1 cellular context compared by ENCODE assay signal in the genomic region with DNA sequence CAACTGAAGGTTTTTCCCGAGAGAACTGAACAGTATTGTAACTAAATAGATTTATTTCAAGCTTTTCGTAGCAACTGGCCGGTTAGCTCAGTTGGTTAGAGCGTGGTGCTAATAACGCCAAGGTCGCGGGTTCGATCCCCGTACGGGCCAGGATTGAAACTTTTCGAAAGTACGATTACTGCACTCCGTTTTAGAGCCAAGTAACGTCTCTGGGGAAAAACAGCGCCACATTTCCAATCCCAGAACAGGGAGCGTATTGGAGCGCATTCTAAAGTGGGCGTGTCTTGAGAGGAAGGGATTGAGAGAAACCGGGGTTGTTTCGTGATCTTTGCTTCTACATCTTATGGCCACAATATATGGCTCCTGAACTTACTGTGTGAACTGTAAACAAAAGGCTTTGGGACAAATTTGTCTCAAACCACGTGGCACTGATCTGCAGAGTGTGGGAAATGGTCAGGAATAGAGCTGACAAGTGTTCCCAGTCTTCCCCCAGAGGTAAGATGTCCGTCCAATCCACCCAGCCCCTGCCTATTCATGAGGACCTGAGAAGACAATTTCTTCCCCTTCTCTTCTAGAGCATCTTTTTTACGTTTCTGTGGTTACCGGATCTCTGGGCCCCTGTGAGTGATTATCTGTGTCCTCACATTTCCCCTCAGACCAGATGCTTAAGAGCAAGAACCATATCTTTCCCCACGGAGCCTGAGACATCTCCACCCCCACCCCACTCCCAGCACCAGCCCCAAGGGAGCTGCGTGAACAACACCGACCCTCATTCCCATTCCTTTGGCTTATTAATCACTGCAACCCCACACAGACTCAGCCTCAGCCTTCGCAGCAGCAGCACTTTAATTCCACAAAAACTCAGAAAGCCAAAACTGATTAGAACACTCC.
A peak's percentile ranks its signal among the peaks of the same experiment; 100 is the strongest.
TF ChIP-seq lines count a peak whose summit lies in the region.

No MANE protein-coding gene starts in this region.

TF ChIP-seq in GM12878, 131 proteins besides CTCF, POLR2A, EP300 and RAD21 (continued from another document):
- TF ChIP-seq, protein P1, sequence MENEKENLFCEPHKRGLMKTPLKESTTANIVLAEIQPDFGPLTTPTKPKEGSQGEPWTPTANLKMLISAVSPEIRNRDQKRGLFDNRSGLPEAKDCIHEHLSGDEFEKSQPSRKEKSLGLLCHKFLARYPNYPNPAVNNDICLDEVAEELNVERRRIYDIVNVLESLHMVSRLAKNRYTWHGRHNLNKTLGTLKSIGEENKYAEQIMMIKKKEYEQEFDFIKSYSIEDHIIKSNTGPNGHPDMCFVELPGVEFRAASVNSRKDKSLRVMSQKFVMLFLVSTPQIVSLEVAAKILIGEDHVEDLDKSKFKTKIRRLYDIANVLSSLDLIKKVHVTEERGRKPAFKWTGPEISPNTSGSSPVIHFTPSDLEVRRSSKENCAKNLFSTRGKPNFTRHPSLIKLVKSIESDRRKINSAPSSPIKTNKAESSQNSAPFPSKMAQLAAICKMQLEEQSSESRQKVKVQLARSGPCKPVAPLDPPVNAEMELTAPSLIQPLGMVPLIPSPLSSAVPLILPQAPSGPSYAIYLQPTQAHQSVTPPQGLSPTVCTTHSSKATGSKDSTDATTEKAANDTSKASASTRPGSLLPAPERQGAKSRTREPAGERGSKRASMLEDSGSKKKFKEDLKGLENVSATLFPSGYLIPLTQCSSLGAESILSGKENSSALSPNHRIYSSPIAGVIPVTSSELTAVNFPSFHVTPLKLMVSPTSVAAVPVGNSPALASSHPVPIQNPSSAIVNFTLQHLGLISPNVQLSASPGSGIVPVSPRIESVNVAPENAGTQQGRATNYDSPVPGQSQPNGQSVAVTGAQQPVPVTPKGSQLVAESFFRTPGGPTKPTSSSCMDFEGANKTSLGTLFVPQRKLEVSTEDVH (IDR thresholded peaks at IDR 0.05; ENCODE audit: low read depth, partially characterized antibody): no peak
- TF ChIP-seq RELA (IDR thresholded peaks at IDR 0.05; ENCODE audit: borderline replicate concordance, partially characterized antibody) (peak; percentile 70), SMARCA5 (IDR thresholded peaks at IDR 0.05) (no peak), EGR1 (IDR thresholded peaks at IDR 0.05; ENCODE audit: borderline replicate concordance in 1 of 2, low read depth in 2 of 2, low read length in 2 of 2) (no peak), POU2F2 (IDR thresholded peaks at IDR 0.05; ENCODE audit: borderline replicate concordance, low read depth, low read length) (0 out of 3 replicates have a peak, but pooled peaks have one; percentile 21), TCF7 (IDR thresholded peaks at IDR 0.05; ENCODE audit: borderline replicate concordance) (no peak; the same call in 1 of the 2 replicates), HDAC6 (IDR thresholded peaks at IDR 0.05; ENCODE audit: unreplicated experiment) (no peak), NFXL1 (IDR thresholded peaks at IDR 0.05; ENCODE audit: borderline replicate concordance) (no peak), RFX5 (IDR thresholded peaks at IDR 0.05; ENCODE audit: low read depth, low read length) (no peak), TCF3 (IDR thresholded peaks at IDR 0.05; ENCODE audit: borderline replicate concordance, insufficient read depth, low read depth, low read length) (peak; percentile 36; the same call in 1 of the 2 replicates), NFYA (IDR thresholded peaks at IDR 0.05; ENCODE audit: borderline replicate concordance, low read depth, low read length) (no peak), NFIC (IDR thresholded peaks at IDR 0.05; ENCODE audit: low read depth, low read length) (0 out of 2 replicates have a peak, but pooled peaks have one; percentile 74), GABPA (IDR thresholded peaks at IDR 0.05; ENCODE audit: low read depth) (peak; percentile 59; the same call in 1 of the 2 replicates), RUNX3 (IDR thresholded peaks at IDR 0.05; ENCODE audit: low read length) (peak; percentile 50; the same call in 1 of the 2 replicates), SMC3 (IDR thresholded peaks at IDR 0.05; ENCODE audit: borderline replicate concordance, low read length) (no peak), LARP7 (IDR thresholded peaks at IDR 0.05) (no peak; the same call in 1 of the 2 replicates), SRF (IDR thresholded peaks at IDR 0.05; ENCODE audit: low read depth in 2 of 2, low read length in 2 of 2) (no peak), DPF2 (IDR thresholded peaks at IDR 0.05) (no peak), IKZF2 (IDR thresholded peaks at IDR 0.05) (peak; percentile 35 to 57; a peak in 2 of 4 replicates)
- TF ChIP-seq, protein P2, sequence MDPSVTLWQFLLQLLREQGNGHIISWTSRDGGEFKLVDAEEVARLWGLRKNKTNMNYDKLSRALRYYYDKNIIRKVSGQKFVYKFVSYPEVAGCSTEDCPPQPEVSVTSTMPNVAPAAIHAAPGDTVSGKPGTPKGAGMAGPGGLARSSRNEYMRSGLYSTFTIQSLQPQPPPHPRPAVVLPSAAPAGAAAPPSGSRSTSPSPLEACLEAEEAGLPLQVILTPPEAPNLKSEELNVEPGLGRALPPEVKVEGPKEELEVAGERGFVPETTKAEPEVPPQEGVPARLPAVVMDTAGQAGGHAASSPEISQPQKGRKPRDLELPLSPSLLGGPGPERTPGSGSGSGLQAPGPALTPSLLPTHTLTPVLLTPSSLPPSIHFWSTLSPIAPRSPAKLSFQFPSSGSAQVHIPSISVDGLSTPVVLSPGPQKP (IDR thresholded peaks at IDR 0.05; ENCODE audit: low read depth, low read length): no peak
- TF ChIP-seq, protein P3, sequence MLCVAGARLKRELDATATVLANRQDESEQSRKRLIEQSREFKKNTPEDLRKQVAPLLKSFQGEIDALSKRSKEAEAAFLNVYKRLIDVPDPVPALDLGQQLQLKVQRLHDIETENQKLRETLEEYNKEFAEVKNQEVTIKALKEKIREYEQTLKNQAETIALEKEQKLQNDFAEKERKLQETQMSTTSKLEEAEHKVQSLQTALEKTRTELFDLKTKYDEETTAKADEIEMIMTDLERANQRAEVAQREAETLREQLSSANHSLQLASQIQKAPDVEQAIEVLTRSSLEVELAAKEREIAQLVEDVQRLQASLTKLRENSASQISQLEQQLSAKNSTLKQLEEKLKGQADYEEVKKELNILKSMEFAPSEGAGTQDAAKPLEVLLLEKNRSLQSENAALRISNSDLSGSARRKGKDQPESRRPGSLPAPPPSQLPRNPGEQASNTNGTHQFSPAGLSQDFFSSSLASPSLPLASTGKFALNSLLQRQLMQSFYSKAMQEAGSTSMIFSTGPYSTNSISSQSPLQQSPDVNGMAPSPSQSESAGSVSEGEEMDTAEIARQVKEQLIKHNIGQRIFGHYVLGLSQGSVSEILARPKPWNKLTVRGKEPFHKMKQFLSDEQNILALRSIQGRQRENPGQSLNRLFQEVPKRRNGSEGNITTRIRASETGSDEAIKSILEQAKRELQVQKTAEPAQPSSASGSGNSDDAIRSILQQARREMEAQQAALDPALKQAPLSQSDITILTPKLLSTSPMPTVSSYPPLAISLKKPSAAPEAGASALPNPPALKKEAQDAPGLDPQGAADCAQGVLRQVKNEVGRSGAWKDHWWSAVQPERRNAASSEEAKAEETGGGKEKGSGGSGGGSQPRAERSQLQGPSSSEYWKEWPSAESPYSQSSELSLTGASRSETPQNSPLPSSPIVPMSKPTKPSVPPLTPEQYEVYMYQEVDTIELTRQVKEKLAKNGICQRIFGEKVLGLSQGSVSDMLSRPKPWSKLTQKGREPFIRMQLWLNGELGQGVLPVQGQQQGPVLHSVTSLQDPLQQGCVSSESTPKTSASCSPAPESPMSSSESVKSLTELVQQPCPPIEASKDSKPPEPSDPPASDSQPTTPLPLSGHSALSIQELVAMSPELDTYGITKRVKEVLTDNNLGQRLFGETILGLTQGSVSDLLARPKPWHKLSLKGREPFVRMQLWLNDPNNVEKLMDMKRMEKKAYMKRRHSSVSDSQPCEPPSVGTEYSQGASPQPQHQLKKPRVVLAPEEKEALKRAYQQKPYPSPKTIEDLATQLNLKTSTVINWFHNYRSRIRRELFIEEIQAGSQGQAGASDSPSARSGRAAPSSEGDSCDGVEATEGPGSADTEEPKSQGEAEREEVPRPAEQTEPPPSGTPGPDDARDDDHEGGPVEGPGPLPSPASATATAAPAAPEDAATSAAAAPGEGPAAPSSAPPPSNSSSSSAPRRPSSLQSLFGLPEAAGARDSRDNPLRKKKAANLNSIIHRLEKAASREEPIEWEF (IDR thresholded peaks at IDR 0.05; ENCODE audit: insufficient replicate concordance, low read depth, low read length): no peak
- TF ChIP-seq, protein P4, sequence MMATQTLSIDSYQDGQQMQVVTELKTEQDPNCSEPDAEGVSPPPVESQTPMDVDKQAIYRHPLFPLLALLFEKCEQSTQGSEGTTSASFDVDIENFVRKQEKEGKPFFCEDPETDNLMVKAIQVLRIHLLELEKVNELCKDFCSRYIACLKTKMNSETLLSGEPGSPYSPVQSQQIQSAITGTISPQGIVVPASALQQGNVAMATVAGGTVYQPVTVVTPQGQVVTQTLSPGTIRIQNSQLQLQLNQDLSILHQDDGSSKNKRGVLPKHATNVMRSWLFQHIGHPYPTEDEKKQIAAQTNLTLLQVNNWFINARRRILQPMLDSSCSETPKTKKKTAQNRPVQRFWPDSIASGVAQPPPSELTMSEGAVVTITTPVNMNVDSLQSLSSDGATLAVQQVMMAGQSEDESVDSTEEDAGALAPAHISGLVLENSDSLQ (IDR thresholded peaks at IDR 0.05): no peak
- TF ChIP-seq, protein P5, sequence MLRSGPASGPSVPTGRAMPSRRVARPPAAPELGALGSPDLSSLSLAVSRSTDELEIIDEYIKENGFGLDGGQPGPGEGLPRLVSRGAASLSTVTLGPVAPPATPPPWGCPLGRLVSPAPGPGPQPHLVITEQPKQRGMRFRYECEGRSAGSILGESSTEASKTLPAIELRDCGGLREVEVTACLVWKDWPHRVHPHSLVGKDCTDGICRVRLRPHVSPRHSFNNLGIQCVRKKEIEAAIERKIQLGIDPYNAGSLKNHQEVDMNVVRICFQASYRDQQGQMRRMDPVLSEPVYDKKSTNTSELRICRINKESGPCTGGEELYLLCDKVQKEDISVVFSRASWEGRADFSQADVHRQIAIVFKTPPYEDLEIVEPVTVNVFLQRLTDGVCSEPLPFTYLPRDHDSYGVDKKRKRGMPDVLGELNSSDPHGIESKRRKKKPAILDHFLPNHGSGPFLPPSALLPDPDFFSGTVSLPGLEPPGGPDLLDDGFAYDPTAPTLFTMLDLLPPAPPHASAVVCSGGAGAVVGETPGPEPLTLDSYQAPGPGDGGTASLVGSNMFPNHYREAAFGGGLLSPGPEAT (IDR thresholded peaks at IDR 0.05; ENCODE audit: low read depth): no peak
- TF ChIP-seq, protein P6, sequence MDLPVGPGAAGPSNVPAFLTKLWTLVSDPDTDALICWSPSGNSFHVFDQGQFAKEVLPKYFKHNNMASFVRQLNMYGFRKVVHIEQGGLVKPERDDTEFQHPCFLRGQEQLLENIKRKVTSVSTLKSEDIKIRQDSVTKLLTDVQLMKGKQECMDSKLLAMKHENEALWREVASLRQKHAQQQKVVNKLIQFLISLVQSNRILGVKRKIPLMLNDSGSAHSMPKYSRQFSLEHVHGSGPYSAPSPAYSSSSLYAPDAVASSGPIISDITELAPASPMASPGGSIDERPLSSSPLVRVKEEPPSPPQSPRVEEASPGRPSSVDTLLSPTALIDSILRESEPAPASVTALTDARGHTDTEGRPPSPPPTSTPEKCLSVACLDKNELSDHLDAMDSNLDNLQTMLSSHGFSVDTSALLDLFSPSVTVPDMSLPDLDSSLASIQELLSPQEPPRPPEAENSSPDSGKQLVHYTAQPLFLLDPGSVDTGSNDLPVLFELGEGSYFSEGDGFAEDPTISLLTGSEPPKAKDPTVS (IDR thresholded peaks at IDR 0.05; ENCODE audit: low read depth, low read length): peak; percentile 23; the same call in 1 of the 2 replicates
